In the genomic region with DNA sequence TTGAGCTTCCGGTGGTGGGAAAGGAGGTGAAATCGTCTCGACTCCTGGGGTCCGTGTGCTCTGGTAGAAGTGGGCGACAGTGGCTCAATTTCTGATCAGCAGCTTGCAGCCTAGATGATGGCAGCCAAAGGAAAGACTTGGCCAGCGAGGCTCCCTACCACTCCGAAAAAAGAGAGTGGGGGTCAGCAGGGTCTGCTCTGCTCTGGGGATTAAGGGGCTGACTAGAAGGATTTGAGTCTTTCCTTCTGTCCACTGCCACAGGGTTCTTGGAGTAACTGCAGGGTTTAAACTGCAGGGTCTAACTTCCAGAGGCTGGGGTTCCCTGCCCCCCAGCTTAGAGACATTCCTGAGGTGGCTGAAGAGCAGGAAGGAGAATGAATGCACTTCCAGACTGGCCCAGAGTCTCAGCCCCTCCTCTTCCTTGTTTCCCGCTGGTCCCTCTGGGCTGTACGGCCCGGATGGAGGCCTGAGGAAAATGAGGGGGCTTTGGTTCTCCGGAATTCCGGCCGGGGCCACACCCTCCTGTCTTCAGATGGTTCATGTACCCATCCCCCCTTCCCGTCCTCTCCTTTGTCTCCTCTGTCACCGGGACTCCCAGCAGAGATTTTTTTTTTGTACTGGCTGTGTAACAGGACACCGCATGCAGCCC, we compare ENCODE assay signal across 8 cellular contexts. TPM values are rescaled to one million over a fixed set of nuclear protein-coding genes. Genes with fewer than 3 reads are reported as not detected.
DNase-seq lines count a peak whose midpoint lies in the region; ATAC-seq and TF ChIP-seq lines count a peak whose summit lies in the region.

No MANE protein-coding gene starts in this region.

- TF ChIP-seq CTCF in PC-9 (conservative IDR thresholded peaks at IDR 0.05) (no peak), vagina (IDR thresholded peaks at IDR 0.05) (no peak)

- peaks cover 20% of the 10 kb centered on the region for H3K36me3 Mint-ChIP-seq in dendritic cell treated with granulocyte-macrophage colony-stimulating factor and Interleukin-4, amounts not matched to agents 40 ng/mL and 50 ng/mL, for 4 days (ENCODE audit: low read depth)
- H3K36me3 Mint-ChIP-seq in memory B cell: no peaks in the 10 kb centered on the region

- peaks cover 27% of the 10 kb centered on the region; the same call in 1 of the 2 replicates for H3F3A ChIP-seq in PC-9 (ENCODE audit: insufficient read depth, low read depth)

- H3K79me2 ChIP-seq in PC-9 (ENCODE audit: low read depth): peaks cover 60% of the 10 kb centered on the region

- H3K9me3 ChIP-seq in PC-9 (ENCODE audit: insufficient read depth, low read depth): no peaks in the 10 kb centered on the region
- H3K9me3 ChIP-seq in vagina: no peaks in the 10 kb centered on the region

- BruUV-seq in PC-9 (replicated peaks; lab: Mats Ljungman, UMichigan): TSS peak; percentile 53

- H3K27ac ChIP-seq in PC-9: peak overlapping the region; percentile 57
- peak overlapping the region; percentile 99 for H3K27ac ChIP-seq in vagina

- H3K4me3 ChIP-seq in PC-9 (peak overlapping the region; percentile 85), vagina (peak overlapping the region; percentile 69 to 79)

- H3K27me3 ChIP-seq in PC-9 (ENCODE audit: insufficient read depth, low read depth): no peaks in the 10 kb centered on the region
- no peaks in the 10 kb centered on the region for H3K27me3 ChIP-seq in vagina

- H4K20me1 ChIP-seq in PC-9 (ENCODE audit: insufficient read depth): peaks cover 44% of the 10 kb centered on the region

- peaks cover 29% of the 10 kb centered on the region for H3K4me1 Mint-ChIP-seq in dendritic cell treated with granulocyte-macrophage colony-stimulating factor and Interleukin-4, amounts not matched to agents 40 ng/mL and 50 ng/mL, for 4 days (ENCODE audit: low read depth)
- peaks cover 16% of the 10 kb centered on the region for H3K4me1 Mint-ChIP-seq in memory B cell

- H3K9me2 ChIP-seq in PC-9 (ENCODE audit: insufficient read depth): no peaks in the 10 kb centered on the region

- peaks cover 16% of the 10 kb centered on the region for H3K36me3 ChIP-seq in PC-9 (ENCODE audit: low read depth)
- peaks cover 0 to 22% of the 10 kb centered on the region in 2 donors for H3K36me3 ChIP-seq in vagina

- H3K4me3 Mint-ChIP-seq in dendritic cell treated with granulocyte-macrophage colony-stimulating factor and Interleukin-4, amounts not matched to agents 40 ng/mL and 50 ng/mL, for 4 days: peak overlapping the region; percentile 93
- H3K4me3 Mint-ChIP-seq in memory B cell: peak overlapping the region; percentile 90

- peaks cover 45% of the 10 kb centered on the region for H3K4me1 ChIP-seq in PC-9 (replicated peaks; ENCODE audit: insufficient read depth)
- H3K4me1 ChIP-seq in vagina: peaks cover 90% of the 10 kb centered on the region

- peak; percentile 39 to 51 for DNase-seq in PC-9
- no peak for DNase-seq in memory B cell (ENCODE audit: low spot score in 2 of 2)
- no peak for DNase-seq in vagina (ENCODE audit: extremely low spot score in 2 of 2)
- DNase-seq in NCI-H748 treated with DMSO at 0.1 percent for 48 hours (lab: John Stamatoyannopoulos, UW): no peak
- no peak for DNase-seq in NCI-H1092 treated with DMSO at 0.1 percent for 48 hours (lab: John Stamatoyannopoulos, UW)

- peak overlapping the region; percentile 94 for H2AFZ ChIP-seq in PC-9

- TF ChIP-seq POLR2A in GM18505 (IDR thresholded peaks at IDR 0.05; ENCODE audit: borderline replicate concordance, extremely low read depth, insufficient read depth, insufficient read length): peak; percentile 9
- no peak for TF ChIP-seq POLR2A in vagina (IDR thresholded peaks at IDR 0.05)

- peak overlapping the region; percentile 85 for H3K4me2 ChIP-seq in PC-9

- CTCF ChIA-PET in PC-9 (lab: Charles Lee): no interaction called here

- peaks cover 16% of the 10 kb centered on the region for H3K27me3 Mint-ChIP-seq in dendritic cell treated with granulocyte-macrophage colony-stimulating factor and Interleukin-4, amounts not matched to agents 40 ng/mL and 50 ng/mL, for 4 days
- H3K27me3 Mint-ChIP-seq in memory B cell: peaks cover 3% of the 10 kb centered on the region

- ATAC-seq in GM18505 (IDR thresholded peaks at IDR 0.05; ENCODE audit: unreplicated experiment) (no peak), memory B cell (ENCODE audit: low read depth) (no peak), HG03469 (IDR thresholded peaks at IDR 0.05; ENCODE audit: unreplicated experiment) (no peak)

- H3K9me3 Mint-ChIP-seq in dendritic cell treated with granulocyte-macrophage colony-stimulating factor and Interleukin-4, amounts not matched to agents 40 ng/mL and 50 ng/mL, for 4 days: no peaks in the 10 kb centered on the region
- H3K9me3 Mint-ChIP-seq in memory B cell: no peaks in the 10 kb centered on the region

- POLR2A ChIA-PET in PC-9 (lab: Charles Lee; ENCODE audit: unreplicated experiment): interaction anchor here (0.6 to 0.7 kb wide), 7 partner anchors 9 to 926 kb away, joined by 3 to 7 read pairs (median 5); no protein-coding TSS in a partner anchor

- intact Hi-C loops in PC-9 (cut with micrococcal nuclease; ENCODE audit: unreplicated experiment): no loop called here
- intact Hi-C loops in dendritic cell treated with granulocyte-macrophage colony-stimulating factor and Interleukin-4, amounts not matched to agents 40 ng/mL and 50 ng/mL, for 4 days (cut with micrococcal nuclease): no loop called here
- intact Hi-C loops in vagina (cut with DNase I): no loop called here

- peak overlapping the region; percentile 91 for H3K27ac Mint-ChIP-seq in dendritic cell treated with granulocyte-macrophage colony-stimulating factor and Interleukin-4, amounts not matched to agents 40 ng/mL and 50 ng/mL, for 4 days
- peak overlapping the region; percentile 77 for H3K27ac Mint-ChIP-seq in memory B cell

RNA-seq across cellular contexts. Expression of a gene that starts 0.9 kb away (rescaled TPM):
- total RNA-seq in PC-9 (2021) (152 and 180 TPM in 2 replicates), vagina (257 TPM)

RNA-seq across cellular contexts. Expression of a gene that starts 37.2 kb away (rescaled TPM):
- total RNA-seq in PC-9 (2021) (7.9 and 9.9 TPM in 2 replicates), vagina (36.6 TPM)

Comparison
In these comparisons a context has a peak if more than half of its experiments do, and no peak if none do; other contexts are left out.
1. DNase-seq: peak in PC-9 (2 of 2); none in memory B cell (0 of 2), vagina (0 of 2), NCI-H748 treated with DMSO at 0.1 percent for 48 hours (single experiment) and NCI-H1092 treated with DMSO at 0.1 percent for 48 hours (single experiment).